Comparison of ENCODE assay signal across 1 cellular context in genomic region chr6:33761922-33762629, GRCh38.
TF ChIP-seq lines count a peak whose summit lies in the region.

No MANE protein-coding gene starts in this region.

TF ChIP-seq in HepG2, 621 proteins besides CTCF, POLR2A, EP300 and RAD21 (continued from another document and continues in another):
- TF ChIP-seq, protein P1, sequence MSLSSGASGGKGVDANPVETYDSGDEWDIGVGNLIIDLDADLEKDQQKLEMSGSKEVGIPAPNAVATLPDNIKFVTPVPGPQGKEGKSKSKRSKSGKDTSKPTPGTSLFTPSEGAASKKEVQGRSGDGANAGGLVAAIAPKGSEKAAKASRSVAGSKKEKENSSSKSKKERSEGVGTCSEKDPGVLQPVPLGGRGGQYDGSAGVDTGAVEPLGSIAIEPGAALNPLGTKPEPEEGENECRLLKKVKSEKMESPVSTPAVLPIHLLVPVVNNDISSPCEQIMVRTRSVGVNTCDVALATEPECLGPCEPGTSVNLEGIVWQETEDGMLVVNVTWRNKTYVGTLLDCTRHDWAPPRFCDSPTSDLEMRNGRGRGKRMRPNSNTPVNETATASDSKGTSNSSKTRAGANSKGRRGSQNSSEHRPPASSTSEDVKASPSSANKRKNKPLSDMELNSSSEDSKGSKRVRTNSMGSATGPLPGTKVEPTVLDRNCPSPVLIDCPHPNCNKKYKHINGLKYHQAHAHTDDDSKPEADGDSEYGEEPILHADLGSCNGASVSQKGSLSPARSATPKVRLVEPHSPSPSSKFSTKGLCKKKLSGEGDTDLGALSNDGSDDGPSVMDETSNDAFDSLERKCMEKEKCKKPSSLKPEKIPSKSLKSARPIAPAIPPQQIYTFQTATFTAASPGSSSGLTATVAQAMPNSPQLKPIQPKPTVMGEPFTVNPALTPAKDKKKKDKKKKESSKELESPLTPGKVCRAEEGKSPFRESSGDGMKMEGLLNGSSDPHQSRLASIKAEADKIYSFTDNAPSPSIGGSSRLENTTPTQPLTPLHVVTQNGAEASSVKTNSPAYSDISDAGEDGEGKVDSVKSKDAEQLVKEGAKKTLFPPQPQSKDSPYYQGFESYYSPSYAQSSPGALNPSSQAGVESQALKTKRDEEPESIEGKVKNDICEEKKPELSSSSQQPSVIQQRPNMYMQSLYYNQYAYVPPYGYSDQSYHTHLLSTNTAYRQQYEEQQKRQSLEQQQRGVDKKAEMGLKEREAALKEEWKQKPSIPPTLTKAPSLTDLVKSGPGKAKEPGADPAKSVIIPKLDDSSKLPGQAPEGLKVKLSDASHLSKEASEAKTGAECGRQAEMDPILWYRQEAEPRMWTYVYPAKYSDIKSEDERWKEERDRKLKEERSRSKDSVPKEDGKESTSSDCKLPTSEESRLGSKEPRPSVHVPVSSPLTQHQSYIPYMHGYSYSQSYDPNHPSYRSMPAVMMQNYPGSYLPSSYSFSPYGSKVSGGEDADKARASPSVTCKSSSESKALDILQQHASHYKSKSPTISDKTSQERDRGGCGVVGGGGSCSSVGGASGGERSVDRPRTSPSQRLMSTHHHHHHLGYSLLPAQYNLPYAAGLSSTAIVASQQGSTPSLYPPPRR (CRISPR knock-in tag; IDR thresholded peaks at IDR 0.05; ENCODE audit: borderline replicate concordance) = peak; percentile 76; the same call in 1 of the 2 replicates
- TF ChIP-seq BCL3 (CRISPR knock-in tag; IDR thresholded peaks at IDR 0.05) (peak; percentile 92), SIX4 (CRISPR knock-in tag; IDR thresholded peaks at IDR 0.05) (no peak; the same call in 1 of the 2 replicates), ZNF678 (CRISPR knock-in tag; IDR thresholded peaks at IDR 0.05) (no peak), SMAD3 (CRISPR knock-in tag; IDR thresholded peaks at IDR 0.05) (peak; percentile 80; the same call in 1 of the 2 replicates), ZSCAN12 (CRISPR knock-in tag; IDR thresholded peaks at IDR 0.05) (no peak), AGO1 (IDR thresholded peaks at IDR 0.05; ENCODE audit: low read depth, low read length, poor library complexity, severe bottlenecking) (no peak), ZNF343 (CRISPR knock-in tag; IDR thresholded peaks at IDR 0.05) (peak; percentile 86; the same call in 1 of the 2 replicates), MTA3 (CRISPR knock-in tag; IDR thresholded peaks at IDR 0.05) (no peak), NCOA2 (CRISPR knock-in tag; IDR thresholded peaks at IDR 0.05) (peak; percentile 82), FIP1L1 (IDR thresholded peaks at IDR 0.05; ENCODE audit: borderline replicate concordance, insufficient read depth, low read depth, low read length) (no peak), ZNF224 (CRISPR knock-in tag; IDR thresholded peaks at IDR 0.05) (no peak), SNAI1 (CRISPR knock-in tag; IDR thresholded peaks at IDR 0.05; ENCODE audit: borderline replicate concordance) (no peak), ZNF598 (CRISPR knock-in tag; IDR thresholded peaks at IDR 0.05; ENCODE audit: borderline replicate concordance) (peak; percentile 95), PREB (CRISPR knock-in tag; IDR thresholded peaks at IDR 0.05) (no peak), TEAD3 (CRISPR knock-in tag; optimal IDR thresholded peaks at IDR 0.05; ENCODE audit: borderline replicate concordance) (peak; percentile 74), HNF1B (CRISPR knock-in tag; IDR thresholded peaks at IDR 0.05) (peak; percentile 93), SRSF9 (IDR thresholded peaks at IDR 0.05; ENCODE audit: borderline replicate concordance, insufficient read depth, low read depth, low read length, poor library complexity, severe bottlenecking) (no peak), TEAD2 (CRISPR knock-in tag; IDR thresholded peaks at IDR 0.05) (no peak), HOXA3 (CRISPR knock-in tag; IDR thresholded peaks at IDR 0.05) (peak; percentile 84), ZC3H4 (CRISPR knock-in tag; IDR thresholded peaks at IDR 0.05; ENCODE audit: borderline replicate concordance) (no peak), FOXJ3 (CRISPR knock-in tag; IDR thresholded peaks at IDR 0.05; ENCODE audit: borderline replicate concordance) (peak; percentile 84; the same call in 1 of the 2 replicates), MYNN (CRISPR knock-in tag; IDR thresholded peaks at IDR 0.05; ENCODE audit: low read depth) (no peak), RFX5 (IDR thresholded peaks at IDR 0.05; ENCODE audit: low read depth, low read length) (peak; percentile 14; the same call in 1 of the 2 replicates), ZNF607 (CRISPR knock-in tag; IDR thresholded peaks at IDR 0.05; ENCODE audit: borderline replicate concordance) (peak; percentile 49; the same call in 1 of the 2 replicates), TP53 (CRISPR knock-in tag; conservative IDR thresholded peaks at IDR 0.05) (0 out of 2 replicates have a peak, but pooled peaks have one; percentile 38), ZNF562 (CRISPR knock-in tag; IDR thresholded peaks at IDR 0.05; ENCODE audit: borderline replicate concordance) (no peak), NCOA5 (CRISPR knock-in tag; IDR thresholded peaks at IDR 0.05) (no peak), ARNTL (CRISPR knock-in tag; IDR thresholded peaks at IDR 0.05) (no peak)
- TF ChIP-seq, protein P2, sequence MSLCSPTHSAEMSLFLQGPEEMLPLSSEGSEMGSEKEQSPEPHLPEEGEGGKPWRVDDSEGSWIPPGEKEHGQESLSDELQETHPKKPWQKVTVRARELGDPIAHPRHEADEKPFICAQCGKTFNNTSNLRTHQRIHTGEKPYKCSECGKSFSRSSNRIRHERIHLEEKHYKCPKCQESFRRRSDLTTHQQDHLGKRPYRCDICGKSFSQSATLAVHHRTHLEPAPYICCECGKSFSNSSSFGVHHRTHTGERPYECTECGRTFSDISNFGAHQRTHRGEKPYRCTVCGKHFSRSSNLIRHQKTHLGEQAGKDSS (CRISPR knock-in tag; IDR thresholded peaks at IDR 0.05; ENCODE audit: borderline replicate concordance, low read depth) = 0 out of 2 replicates have a peak, but pooled peaks have one; percentile 82
- TF ChIP-seq, protein P3, sequence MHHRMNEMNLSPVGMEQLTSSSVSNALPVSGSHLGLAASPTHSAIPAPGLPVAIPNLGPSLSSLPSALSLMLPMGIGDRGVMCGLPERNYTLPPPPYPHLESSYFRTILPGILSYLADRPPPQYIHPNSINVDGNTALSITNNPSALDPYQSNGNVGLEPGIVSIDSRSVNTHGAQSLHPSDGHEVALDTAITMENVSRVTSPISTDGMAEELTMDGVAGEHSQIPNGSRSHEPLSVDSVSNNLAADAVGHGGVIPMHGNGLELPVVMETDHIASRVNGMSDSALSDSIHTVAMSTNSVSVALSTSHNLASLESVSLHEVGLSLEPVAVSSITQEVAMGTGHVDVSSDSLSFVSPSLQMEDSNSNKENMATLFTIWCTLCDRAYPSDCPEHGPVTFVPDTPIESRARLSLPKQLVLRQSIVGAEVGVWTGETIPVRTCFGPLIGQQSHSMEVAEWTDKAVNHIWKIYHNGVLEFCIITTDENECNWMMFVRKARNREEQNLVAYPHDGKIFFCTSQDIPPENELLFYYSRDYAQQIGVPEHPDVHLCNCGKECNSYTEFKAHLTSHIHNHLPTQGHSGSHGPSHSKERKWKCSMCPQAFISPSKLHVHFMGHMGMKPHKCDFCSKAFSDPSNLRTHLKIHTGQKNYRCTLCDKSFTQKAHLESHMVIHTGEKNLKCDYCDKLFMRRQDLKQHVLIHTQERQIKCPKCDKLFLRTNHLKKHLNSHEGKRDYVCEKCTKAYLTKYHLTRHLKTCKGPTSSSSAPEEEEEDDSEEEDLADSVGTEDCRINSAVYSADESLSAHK (CRISPR knock-in tag; IDR thresholded peaks at IDR 0.05; ENCODE audit: borderline replicate concordance) = no peak
- TF ChIP-seq, protein P4, sequence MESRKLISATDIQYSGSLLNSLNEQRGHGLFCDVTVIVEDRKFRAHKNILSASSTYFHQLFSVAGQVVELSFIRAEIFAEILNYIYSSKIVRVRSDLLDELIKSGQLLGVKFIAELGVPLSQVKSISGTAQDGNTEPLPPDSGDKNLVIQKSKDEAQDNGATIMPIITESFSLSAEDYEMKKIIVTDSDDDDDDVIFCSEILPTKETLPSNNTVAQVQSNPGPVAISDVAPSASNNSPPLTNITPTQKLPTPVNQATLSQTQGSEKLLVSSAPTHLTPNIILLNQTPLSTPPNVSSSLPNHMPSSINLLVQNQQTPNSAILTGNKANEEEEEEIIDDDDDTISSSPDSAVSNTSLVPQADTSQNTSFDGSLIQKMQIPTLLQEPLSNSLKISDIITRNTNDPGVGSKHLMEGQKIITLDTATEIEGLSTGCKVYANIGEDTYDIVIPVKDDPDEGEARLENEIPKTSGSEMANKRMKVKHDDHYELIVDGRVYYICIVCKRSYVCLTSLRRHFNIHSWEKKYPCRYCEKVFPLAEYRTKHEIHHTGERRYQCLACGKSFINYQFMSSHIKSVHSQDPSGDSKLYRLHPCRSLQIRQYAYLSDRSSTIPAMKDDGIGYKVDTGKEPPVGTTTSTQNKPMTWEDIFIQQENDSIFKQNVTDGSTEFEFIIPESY (CRISPR knock-in tag; IDR thresholded peaks at IDR 0.05) = peak; percentile 70
- TF ChIP-seq, protein P5, sequence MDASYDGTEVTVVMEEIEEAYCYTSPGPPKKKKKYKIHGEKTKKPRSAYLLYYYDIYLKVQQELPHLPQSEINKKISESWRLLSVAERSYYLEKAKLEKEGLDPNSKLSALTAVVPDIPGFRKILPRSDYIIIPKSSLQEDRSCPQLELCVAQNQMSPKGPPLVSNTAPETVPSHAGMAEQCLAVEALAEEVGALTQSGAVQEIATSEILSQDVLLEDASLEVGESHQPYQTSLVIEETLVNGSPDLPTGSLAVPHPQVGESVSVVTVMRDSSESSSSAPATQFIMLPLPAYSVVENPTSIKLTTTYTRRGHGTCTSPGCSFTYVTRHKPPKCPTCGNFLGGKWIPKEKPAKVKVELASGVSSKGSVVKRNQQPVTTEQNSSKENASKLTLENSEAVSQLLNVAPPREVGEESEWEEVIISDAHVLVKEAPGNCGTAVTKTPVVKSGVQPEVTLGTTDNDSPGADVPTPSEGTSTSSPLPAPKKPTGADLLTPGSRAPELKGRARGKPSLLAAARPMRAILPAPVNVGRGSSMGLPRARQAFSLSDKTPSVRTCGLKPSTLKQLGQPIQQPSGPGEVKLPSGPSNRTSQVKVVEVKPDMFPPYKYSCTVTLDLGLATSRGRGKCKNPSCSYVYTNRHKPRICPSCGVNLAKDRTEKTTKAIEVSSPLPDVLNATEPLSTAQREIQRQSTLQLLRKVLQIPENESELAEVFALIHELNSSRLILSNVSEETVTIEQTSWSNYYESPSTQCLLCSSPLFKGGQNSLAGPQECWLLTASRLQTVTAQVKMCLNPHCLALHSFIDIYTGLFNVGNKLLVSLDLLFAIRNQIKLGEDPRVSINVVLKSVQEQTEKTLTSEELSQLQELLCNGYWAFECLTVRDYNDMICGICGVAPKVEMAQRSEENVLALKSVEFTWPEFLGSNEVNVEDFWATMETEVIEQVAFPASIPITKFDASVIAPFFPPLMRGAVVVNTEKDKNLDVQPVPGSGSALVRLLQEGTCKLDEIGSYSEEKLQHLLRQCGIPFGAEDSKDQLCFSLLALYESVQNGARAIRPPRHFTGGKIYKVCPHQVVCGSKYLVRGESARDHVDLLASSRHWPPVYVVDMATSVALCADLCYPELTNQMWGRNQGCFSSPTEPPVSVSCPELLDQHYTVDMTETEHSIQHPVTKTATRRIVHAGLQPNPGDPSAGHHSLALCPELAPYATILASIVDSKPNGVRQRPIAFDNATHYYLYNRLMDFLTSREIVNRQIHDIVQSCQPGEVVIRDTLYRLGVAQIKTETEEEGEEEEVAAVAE (CRISPR knock-in tag; IDR thresholded peaks at IDR 0.05; ENCODE audit: borderline replicate concordance) = peak; percentile 55; the same call in 1 of the 2 replicates
- TF ChIP-seq, protein P6, sequence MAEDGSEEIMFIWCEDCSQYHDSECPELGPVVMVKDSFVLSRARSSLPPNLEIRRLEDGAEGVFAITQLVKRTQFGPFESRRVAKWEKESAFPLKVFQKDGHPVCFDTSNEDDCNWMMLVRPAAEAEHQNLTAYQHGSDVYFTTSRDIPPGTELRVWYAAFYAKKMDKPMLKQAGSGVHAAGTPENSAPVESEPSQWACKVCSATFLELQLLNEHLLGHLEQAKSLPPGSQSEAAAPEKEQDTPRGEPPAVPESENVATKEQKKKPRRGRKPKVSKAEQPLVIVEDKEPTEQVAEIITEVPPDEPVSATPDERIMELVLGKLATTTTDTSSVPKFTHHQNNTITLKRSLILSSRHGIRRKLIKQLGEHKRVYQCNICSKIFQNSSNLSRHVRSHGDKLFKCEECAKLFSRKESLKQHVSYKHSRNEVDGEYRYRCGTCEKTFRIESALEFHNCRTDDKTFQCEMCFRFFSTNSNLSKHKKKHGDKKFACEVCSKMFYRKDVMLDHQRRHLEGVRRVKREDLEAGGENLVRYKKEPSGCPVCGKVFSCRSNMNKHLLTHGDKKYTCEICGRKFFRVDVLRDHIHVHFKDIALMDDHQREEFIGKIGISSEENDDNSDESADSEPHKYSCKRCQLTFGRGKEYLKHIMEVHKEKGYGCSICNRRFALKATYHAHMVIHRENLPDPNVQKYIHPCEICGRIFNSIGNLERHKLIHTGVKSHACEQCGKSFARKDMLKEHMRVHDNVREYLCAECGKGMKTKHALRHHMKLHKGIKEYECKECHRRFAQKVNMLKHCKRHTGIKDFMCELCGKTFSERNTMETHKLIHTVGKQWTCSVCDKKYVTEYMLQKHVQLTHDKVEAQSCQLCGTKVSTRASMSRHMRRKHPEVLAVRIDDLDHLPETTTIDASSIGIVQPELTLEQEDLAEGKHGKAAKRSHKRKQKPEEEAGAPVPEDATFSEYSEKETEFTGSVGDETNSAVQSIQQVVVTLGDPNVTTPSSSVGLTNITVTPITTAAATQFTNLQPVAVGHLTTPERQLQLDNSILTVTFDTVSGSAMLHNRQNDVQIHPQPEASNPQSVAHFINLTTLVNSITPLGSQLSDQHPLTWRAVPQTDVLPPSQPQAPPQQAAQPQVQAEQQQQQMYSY (CRISPR knock-in tag; IDR thresholded peaks at IDR 0.05) = no peak
